8 cellular contexts compared by ENCODE assay signal in genomic region chr15:45162771-45163507, GRCh38. TPM values are rescaled to one million over a fixed set of nuclear protein-coding genes. Genes with fewer than 3 reads are reported as not detected.
DNase-seq lines count a peak whose midpoint lies in the region; TF ChIP-seq lines count a peak whose summit lies in the region.

No MANE protein-coding gene starts in this region.

- H3K4me1 ChIP-seq in PC-9 (replicated peaks; ENCODE audit: insufficient read depth) (peaks cover 15% of the 10 kb centered on the region), fibroblast of lung (ENCODE audit: control insufficient read depth, extremely low read depth, insufficient read depth, low read length) (peaks cover 10% of the 10 kb centered on the region)

- H3K79me2 ChIP-seq in PC-9 (ENCODE audit: low read depth) (no peaks in the 10 kb centered on the region), fibroblast of lung (ENCODE audit: control insufficient read depth, insufficient read depth, low read length) (no peaks in the 10 kb centered on the region)

- no peaks in the 10 kb centered on the region for H3K9me2 ChIP-seq in PC-9 (ENCODE audit: insufficient read depth)

- CTCF ChIA-PET in PC-9 (lab: Charles Lee): interaction anchor here (0.5 to 1.8 kb wide), 18 partner anchors 10 to 543 kb away, joined by 3 to 17 read pairs (median 5); partner anchors contain the start of genes DUOX1 and DUOXA1

- intact Hi-C loops in PC-9 (cut with micrococcal nuclease; ENCODE audit: unreplicated experiment): loop anchor here (1.0 to 2.0 kb wide), 8 partner anchors 35 to 452 kb away; a partner anchor contains a TSS

- H3K4me2 ChIP-seq in PC-9 (peak overlapping the region; percentile 58), fibroblast of lung (ENCODE audit: extremely low read depth, insufficient read depth, low read length) (peak overlapping the region; percentile 52)

- TF ChIP-seq CTCF in PC-9 (conservative IDR thresholded peaks at IDR 0.05) (peak; percentile 89), fibroblast of lung (conservative IDR thresholded peaks at IDR 0.05 in 1 of 2, IDR thresholded peaks at IDR 0.05 in 1 of 2; ENCODE audit: low read depth in 1 of 2, low read length in 2 of 2) (peak; percentile 94 to 99), nephron progenitor cell (IDR thresholded peaks at IDR 0.05) (peak; percentile 80)

- H3K36me3 ChIP-seq in PC-9 (ENCODE audit: low read depth): no peaks in the 10 kb centered on the region
- H3K36me3 ChIP-seq in fibroblast of lung (ENCODE audit: control insufficient read depth, insufficient read depth, low read length): no peaks in the 10 kb centered on the region

- H3K4me3 Mint-ChIP-seq in nephron progenitor cell: no peak overlapping the region

- no peaks in the 10 kb centered on the region for H4K20me1 ChIP-seq in PC-9 (ENCODE audit: insufficient read depth)
- H4K20me1 ChIP-seq in fibroblast of lung (ENCODE audit: control insufficient read depth, extremely low read depth, insufficient read depth, low read length): no peaks in the 10 kb centered on the region

- POLR2A ChIA-PET in PC-9 (lab: Charles Lee; ENCODE audit: unreplicated experiment): interaction anchor here (0.6 to 1.1 kb wide), 8 partner anchors 12 to 468 kb away, joined by 3 to 6 read pairs (median 4); a partner anchor contains a TSS

- H3K27ac Mint-ChIP-seq in nephron progenitor cell: no peak overlapping the region

- H3K4me1 Mint-ChIP-seq in nephron progenitor cell: peaks cover 44% of the 10 kb centered on the region

- H3K27ac ChIP-seq in PC-9: no peak overlapping the region
- H3K27ac ChIP-seq in fibroblast of lung (ENCODE audit: insufficient read depth, low read length): peak overlapping the region; percentile 25

- no peak overlapping the region for H3K4me3 ChIP-seq in PC-9
- no peak overlapping the region for H3K4me3 ChIP-seq in fibroblast of lung (replicated peaks in 1 of 4; ENCODE audit: control extremely low read depth in 1 of 4, insufficient read depth in 1 of 4, low read depth in 3 of 4, low read length in 4 of 4)

- H3K36me3 Mint-ChIP-seq in nephron progenitor cell (ENCODE audit: low read depth): no peaks in the 10 kb centered on the region

- no peaks in the 10 kb centered on the region; the same call in 1 of the 2 replicates for H3F3A ChIP-seq in PC-9 (ENCODE audit: insufficient read depth, low read depth)

- H3K9me3 ChIP-seq in PC-9 (ENCODE audit: insufficient read depth, low read depth) (no peaks in the 10 kb centered on the region), fibroblast of lung (ENCODE audit: control insufficient read depth, insufficient read depth, low read depth, low read length) (no peaks in the 10 kb centered on the region)

- peak; percentile 54 to 76 (median 54) for DNase-seq in NCI-H1417 (lab: John Stamatoyannopoulos, UW)
- no peak for DNase-seq in NCI-H1417 treated with DMSO at 0.1 percent for 48 hours (lab: John Stamatoyannopoulos, UW)
- DNase-seq in HuH-7 (ENCODE audit: low spot score): peak; percentile 98
- peak; percentile 54 to 84 for DNase-seq in PC-9
- DNase-seq in activated T-cell treated with anti-CD3 and anti-CD28 coated beads, Interleukin-2, amount 50 U/mL, for 48 hours: peak; percentile 76 to 77
- peak; percentile 73 to 85 for DNase-seq in fibroblast of lung (ENCODE audit: low read depth in 2 of 2)
- DNase-seq in nephron progenitor cell: peak; percentile 79
- DNase-seq in stromal cell of bone marrow (ENCODE audit: low read depth): peak; percentile 55

- no peaks in the 10 kb centered on the region for H3K9me3 Mint-ChIP-seq in nephron progenitor cell

- H3K27me3 Mint-ChIP-seq in nephron progenitor cell (ENCODE audit: low read depth, poor library complexity): peaks cover 4% of the 10 kb centered on the region

- H2AFZ ChIP-seq in PC-9 (no peak overlapping the region), fibroblast of lung (ENCODE audit: low read length) (no peak overlapping the region)

- no peak overlapping the region for H3K9ac ChIP-seq in fibroblast of lung (ENCODE audit: insufficient read depth, low read length)

- BruUV-seq in PC-9 (replicated peaks; lab: Mats Ljungman, UMichigan): no TSS peak

- H3K27me3 ChIP-seq in PC-9 (ENCODE audit: insufficient read depth, low read depth): no peaks in the 10 kb centered on the region
- H3K27me3 ChIP-seq in fibroblast of lung (ENCODE audit: control insufficient read depth, insufficient read depth, low read length): no peaks in the 10 kb centered on the region

RNA-seq across cellular contexts. Expression of gene SHF, which starts 24.8 kb away (rescaled TPM):
- total RNA-seq in PC-9 (2021) (6.1 and 6.3 TPM in 2 replicates), fibroblast of lung (3.3 and 3.6 TPM in 2 replicates)
- polyA plus RNA-seq in fibroblast of lung: 0.82 and 0.85 TPM in 2 replicates
- polyA plus RNA-seq in fibroblast of lung (2012): 1.3 and 1.5 TPM in 2 replicates
- polyA minus RNA-seq in fibroblast of lung (ENCODE audit: low replicate concordance): 7.0 TPM in 1 of 2 replicates, not detected in the other

RNA-seq across cellular contexts. Expression of gene DUOX1, which starts 33.1 kb away (rescaled TPM):
- total RNA-seq in PC-9 (2021): 0.08 TPM in 1 of 2 replicates, not detected in the other
- not detected in 2 replicates for total RNA-seq in fibroblast of lung
- polyA plus RNA-seq in fibroblast of lung: not detected in 2 replicates
- polyA plus RNA-seq in fibroblast of lung (2012): 0.05 TPM in 2 replicates
- polyA minus RNA-seq in fibroblast of lung (ENCODE audit: low replicate concordance): not detected in 2 replicates

RNA-seq across cellular contexts. Expression of gene DUOXA1, which starts 33.3 kb away (rescaled TPM):
- total RNA-seq in PC-9 (2021) (0.33 and 0.75 TPM in 2 replicates), fibroblast of lung (not detected in 2 replicates)
- polyA plus RNA-seq in fibroblast of lung: not detected in 2 replicates
- polyA plus RNA-seq in fibroblast of lung (2012): not detected in 2 replicates
- polyA minus RNA-seq in fibroblast of lung (ENCODE audit: low replicate concordance): not detected in 2 replicates

RNA-seq across cellular contexts. Expression of gene DUOXA2, which starts 48.8 kb away (rescaled TPM):
- total RNA-seq in PC-9 (2021): not detected in 2 replicates
- not detected in 2 replicates for total RNA-seq in fibroblast of lung
- not detected in 2 replicates for polyA plus RNA-seq in fibroblast of lung
- not detected in 2 replicates for polyA plus RNA-seq in fibroblast of lung (2012)
- polyA minus RNA-seq in fibroblast of lung (ENCODE audit: low replicate concordance): 0.22 TPM in 1 of 2 replicates, not detected in the other

RNA-seq across cellular contexts. Expression of gene DUOX2, which starts 49.0 kb away (rescaled TPM):
- total RNA-seq in PC-9 (2021): 0.10 TPM in 1 of 2 replicates, not detected in the other
- not detected in 2 replicates for total RNA-seq in fibroblast of lung
- not detected in 2 replicates for polyA plus RNA-seq in fibroblast of lung
- not detected in 2 replicates for polyA plus RNA-seq in fibroblast of lung (2012)
- polyA minus RNA-seq in fibroblast of lung (ENCODE audit: low replicate concordance): not detected in 2 replicates
